ENCODE assay signal across 8 cellular contexts in the genomic region with DNA sequence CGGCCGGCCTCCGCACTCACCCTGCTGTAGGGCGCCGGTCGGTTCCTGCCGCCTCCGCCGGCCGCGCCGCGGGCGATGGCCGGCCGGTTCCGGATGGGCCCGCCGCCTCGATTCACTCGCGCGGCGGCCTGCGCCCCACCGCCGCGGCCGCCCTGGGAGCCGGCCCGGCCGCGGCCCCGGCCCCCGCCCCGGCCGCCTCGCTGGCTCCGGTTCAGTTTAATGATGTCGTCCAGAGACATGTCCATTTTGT. TPM values are rescaled to one million over a fixed set of nuclear protein-coding genes. Genes with fewer than 3 reads are reported as not detected.
DNase-seq lines count a peak whose midpoint lies in the region; ATAC-seq and TF ChIP-seq lines count a peak whose summit lies in the region.

No MANE protein-coding gene starts in this region.

- ATAC-seq in GM21529 (IDR thresholded peaks at IDR 0.05; ENCODE audit: unreplicated experiment), result peak; percentile 7
- peak; percentile 3 for ATAC-seq in foreskin keratinocyte
- peak; percentile 1 for ATAC-seq in stimulated activated naive CD8-positive, alpha-beta T cell treated with anti-CD3 and anti-CD28 coated beads, Interleukin-15, Interleukin-2, amounts not matched to agents 100 U/mL and 50 U/mL, for 24 hours
- no peak for ATAC-seq in HG03108 (IDR thresholded peaks at IDR 0.05; ENCODE audit: unreplicated experiment)

- H3K4me3 ChIP-seq in Peyer's patch, result peak overlapping the region; percentile 87 to 100 (median 94)

- TF ChIP-seq CTCF in Peyer's patch (IDR thresholded peaks at IDR 0.05) (no peak), foreskin keratinocyte (conservative IDR thresholded peaks at IDR 0.05) (no peak)

- TF ChIP-seq POLR2A in Peyer's patch (IDR thresholded peaks at IDR 0.05), result no peak

- H3K27ac ChIP-seq in Peyer's patch (peak overlapping the region; percentile 91 to 98 (median 94)), foreskin keratinocyte (peak overlapping the region; percentile 80)

- peaks cover 0 to 58% (median 3%) of the 10 kb centered on the region in 3 donors for H3K36me3 ChIP-seq in Peyer's patch

- no peaks in the 10 kb centered on the region for H3K9me3 ChIP-seq in Peyer's patch

- H3K4me1 ChIP-seq in Peyer's patch (peaks cover 0 to 23% (median 8%) of the 10 kb centered on the region in 4 donors), foreskin keratinocyte (no peaks in the 10 kb centered on the region)

- H3K27me3 ChIP-seq in Peyer's patch (no peaks in the 10 kb centered on the region), foreskin keratinocyte (no peaks in the 10 kb centered on the region)

- no peak for DNase-seq in Peyer's patch
- no peak for DNase-seq in foreskin keratinocyte
- DNase-seq in stimulated activated naive CD8-positive, alpha-beta T cell treated with anti-CD3 and anti-CD28 coated beads, Interleukin-15, Interleukin-2, amounts not matched to agents 100 U/mL and 50 U/mL, for 24 hours, result no peak
- DNase-seq in foreskin melanocyte, result no peak
- DNase-seq in COLO668 (lab: John Stamatoyannopoulos, UW; ENCODE audit: unreplicated experiment), result no peak
- DNase-seq in activated CD4-positive, CD25-positive, alpha-beta regulatory T cell treated with anti-CD3 and anti-CD28 coated beads, Interleukin-2, amount 50 U/mL, for 72 hours, result no peak

RNA-seq across cellular contexts. Expression of gene ALYREF, which starts 0.2 kb away (rescaled TPM):
- total RNA-seq in Peyer's patch (10 to 100 TPM; 38.9 to 96.6 (median 45.3) TPM), foreskin keratinocyte (115 and 140 TPM in 2 replicates)
- 142 and 156 TPM in 2 replicates for polyA plus RNA-seq in foreskin keratinocyte

RNA-seq across cellular contexts. Expression of gene ANAPC11, which starts 0.3 kb away (rescaled TPM):
- total RNA-seq in Peyer's patch, result 100 to 1,000 TPM in 1 of 4 donors, 10 to 100 TPM in 3; 69.3 to 126 (median 85.1) TPM
- total RNA-seq in foreskin keratinocyte, result 160 and 168 TPM in 2 replicates
- polyA plus RNA-seq in foreskin keratinocyte, result 295 and 335 TPM in 2 replicates

RNA-seq across cellular contexts. Expression of gene NPB, which starts 10.8 kb away (rescaled TPM):
- total RNA-seq in Peyer's patch (1 to 10 TPM in 1 of 4 donors, under 1 TPM in 1, not detected in 2; 0.76 to 1.6 TPM), foreskin keratinocyte (0.21 and 0.27 TPM in 2 replicates)
- polyA plus RNA-seq in foreskin keratinocyte, result 0.19 and 0.32 TPM in 2 replicates

RNA-seq across cellular contexts. Expression of gene PCYT2, which starts 20.0 kb away (rescaled TPM):
- total RNA-seq in Peyer's patch, result 100 to 1,000 TPM in 3 of 4 donors, 10 to 100 TPM in 1; 67.7 to 297 (median 179) TPM
- total RNA-seq in foreskin keratinocyte, result 56.8 and 66.6 TPM in 2 replicates
- polyA plus RNA-seq in foreskin keratinocyte, result 64.0 and 77.0 TPM in 2 replicates

RNA-seq across cellular contexts. Expression of gene ARHGDIA, which starts 20.1 kb away (rescaled TPM):
- total RNA-seq in Peyer's patch, result 100 to 1,000 TPM; 282 to 475 (median 350) TPM
- 574 and 576 TPM in 2 replicates for total RNA-seq in foreskin keratinocyte
- polyA plus RNA-seq in foreskin keratinocyte, result 644 and 645 TPM in 2 replicates
